In the genomic region with DNA sequence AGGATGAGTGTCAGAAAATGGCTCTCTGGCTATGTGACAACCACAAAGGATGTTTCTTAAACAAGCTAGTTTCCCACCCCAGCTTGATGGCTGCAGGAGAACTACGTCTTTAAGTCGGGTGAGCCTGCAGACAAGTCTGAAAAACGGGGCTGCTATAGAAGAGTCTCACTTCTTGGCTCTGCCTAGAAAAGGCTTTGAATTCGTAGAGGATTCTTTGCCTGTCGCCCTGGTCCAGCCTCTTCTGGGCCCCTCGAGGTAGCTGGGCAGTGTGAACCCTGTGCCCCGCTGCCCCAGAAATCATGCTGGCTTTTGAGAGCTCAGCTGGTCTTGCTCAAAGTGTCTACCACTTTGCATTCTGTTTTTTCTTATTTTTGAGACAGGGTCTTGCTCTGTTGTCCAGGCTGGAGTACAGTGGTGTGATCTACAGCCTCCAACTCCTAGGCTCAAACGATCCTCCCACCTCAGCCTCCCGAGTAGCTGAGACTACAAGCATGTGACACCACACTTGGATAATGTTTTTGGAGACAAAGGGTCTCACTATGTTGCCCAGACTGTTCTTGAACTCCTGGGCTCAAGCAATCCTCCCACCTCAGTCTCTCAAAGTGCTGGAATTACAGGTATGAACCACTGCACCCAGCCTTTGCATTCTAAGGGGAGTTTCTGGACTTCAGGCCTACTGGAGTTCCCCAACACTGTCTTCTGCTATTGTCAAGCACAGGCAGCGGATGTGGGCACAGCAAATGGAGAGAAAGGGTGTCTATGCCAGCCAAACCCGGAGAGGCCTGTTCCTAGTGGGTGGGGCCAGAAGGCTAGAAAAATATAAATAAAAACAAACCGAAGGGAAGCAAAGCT, we compare ENCODE assay signal across 24 cellular contexts. TPM values are rescaled to one million over a fixed set of nuclear protein-coding genes. Genes with fewer than 3 reads are reported as not detected.
A peak's percentile ranks its signal among the peaks of the same experiment; 100 is the strongest.
DNase-seq lines count a peak whose midpoint lies in the region; ATAC-seq, FAIRE-seq and TF ChIP-seq lines count a peak whose summit lies in the region.
"Had no signal": no experiment of that assay in that cellular context is flagged by ENCODE, and none has a peak within 500 bp of the region (broad histone marks: within the 10 kb centered on the region; RNA-seq: fewer than 3 reads in every experiment).

No MANE protein-coding gene starts in this region.

- DNase-seq in cardiac septum (ENCODE audit: low spot score) (peak; percentile 57), left ventricle myocardium inferior (no peak), H1 (ENCODE audit: low read depth in 1 of 2, low spot score in 2 of 2) (no peak), vagina (ENCODE audit: extremely low spot score in 2 of 2) (no peak), SIG-M5 (lab: John Stamatoyannopoulos, UW) (no peak)
- DNase-seq in stimulated activated naive CD8-positive, alpha-beta T cell treated with anti-CD3 and anti-CD28 coated beads, Interleukin-15, amount 100 ng/mL, for 72 hours: no peak
- DNase-seq: activated CD4-positive, alpha-beta memory T cell treated with anti-CD3 and anti-CD28 coated beads, Interleukin-2, amount 10 ng/mL, durations not matched to agents 7 days and 5 days; activated CD4-positive, CD25-positive, alpha-beta regulatory T cell; activated naive CD8-positive, alpha-beta T cell treated with anti-CD3 and anti-CD28 coated beads for 36 hours; cerebellar nuclear complex; GF-D8; NCI-H2107; NCI-H446 treated with DMSO at 0.1 percent for 48 hours; PC-9; SHP77 treated with DMSO at 0.1 percent for 48 hours; SW 1271 had no signal

- no peaks in the 10 kb centered on the region for H3K23me2 ChIP-seq in H1 (ENCODE audit: low read depth, low read length)

- H3K27ac Mint-ChIP-seq in stimulated activated naive CD8-positive, alpha-beta T cell treated with anti-CD3 and anti-CD28 coated beads, Interleukin-15, amount 100 ng/mL, for 72 hours: no peak overlapping the region
- H3K27ac Mint-ChIP-seq: activated CD4-positive, alpha-beta memory T cell treated with anti-CD3 and anti-CD28 coated beads, Interleukin-2, amount 10 ng/mL, durations not matched to agents 7 days and 5 days; activated naive CD8-positive, alpha-beta T cell treated with anti-CD3 and anti-CD28 coated beads for 36 hours; activated T-helper 2 cell treated with anti-CD3 and anti-CD28 coated beads, Interferon-gamma antibody, Interleukin-2, Interleukin-4, amounts not matched to agents 10 μg/mL and 5 μg/mL and 100 μg/mL, durations not matched to agents 14 hours and 24 hours and 36 hours; mesothelial cell of epicardium; nephron had no signal

- TF ChIP-seq CTCF in left ventricle myocardium inferior (IDR thresholded peaks at IDR 0.05; ENCODE audit: borderline replicate concordance) (no peak), H1 (IDR thresholded peaks at IDR 0.05; ENCODE audit: control extremely low read depth in 1 of 3, insufficient read depth in 1 of 3, low read depth in 1 of 3, low read length in 3 of 3) (no peak), neutrophil (IDR thresholded peaks at IDR 0.05) (no peak), vagina (IDR thresholded peaks at IDR 0.05) (no peak)

- no peak overlapping the region for H2BK5ac ChIP-seq in H1 (ENCODE audit: low read depth, low read length)

- H3K27ac ChIP-seq in left ventricle myocardium inferior (replicated peaks) (no peak overlapping the region), H1 (ENCODE audit: low read depth, low read length) (no peak overlapping the region), neutrophil (peak overlapping the region; percentile 91), vagina (peak overlapping the region; percentile 83)
- H3K27ac ChIP-seq: PC-9 had no signal

- no peak for TF ChIP-seq EP300 in H1 (IDR thresholded peaks at IDR 0.05; ENCODE audit: borderline replicate concordance in 1 of 2, low read depth in 2 of 2, low read length in 2 of 2)

- H2BK12ac ChIP-seq in H1 (ENCODE audit: low read depth, low read length): no peak overlapping the region

- H3K4me3 Mint-ChIP-seq in stimulated activated naive CD8-positive, alpha-beta T cell treated with anti-CD3 and anti-CD28 coated beads, Interleukin-15, amount 100 ng/mL, for 72 hours: no peak overlapping the region
- H3K4me3 Mint-ChIP-seq: activated CD4-positive, alpha-beta memory T cell treated with anti-CD3 and anti-CD28 coated beads, Interleukin-2, amount 10 ng/mL, durations not matched to agents 7 days and 5 days; activated naive CD8-positive, alpha-beta T cell treated with anti-CD3 and anti-CD28 coated beads for 36 hours; mesothelial cell of epicardium; nephron had no signal

- no peaks in the 10 kb centered on the region for H3K79me2 ChIP-seq in H1 (ENCODE audit: control insufficient read depth in 1 of 2, insufficient read depth in 2 of 2, low read length in 2 of 2)

- H2AK5ac ChIP-seq in H1 (ENCODE audit: low read depth, low read length): no peak overlapping the region; the same call in 1 of the 2 replicates

- H4K91ac ChIP-seq in H1 (replicated peaks; ENCODE audit: insufficient read length, low read length): no peak overlapping the region

- peaks cover 8% of the 10 kb centered on the region for H3K4me1 ChIP-seq in left ventricle myocardium inferior
- peaks cover 0 to 9% (median 2%) of the 10 kb centered on the region in 4 experiments; a peak in 4 of 7 replicates for H3K4me1 ChIP-seq in H1 (replicated peaks in 1 of 4; ENCODE audit: control insufficient read depth in 3 of 4, insufficient read depth in 4 of 4, low read length in 3 of 4)
- H3K4me1 ChIP-seq in neutrophil (ENCODE audit: control insufficient read depth in 1 of 2, insufficient read depth in 1 of 2, low read depth in 1 of 2, low read length in 1 of 2): peaks cover 99 to 100% of the 10 kb centered on the region in 2 experiments
- peaks cover 92% of the 10 kb centered on the region for H3K4me1 ChIP-seq in vagina

- no peak for TF ChIP-seq POLR2A in H1 (IDR thresholded peaks at IDR 0.05; ENCODE audit: control extremely low read depth in 1 of 2, low read depth in 2 of 2, low read length in 2 of 2)
- no peak for TF ChIP-seq POLR2A in vagina (IDR thresholded peaks at IDR 0.05)

- no peak overlapping the region for H3K4ac ChIP-seq in H1 (replicated peaks; ENCODE audit: insufficient read length, low read depth, low read length)

- H3K9me3 ChIP-seq in left ventricle myocardium inferior (replicated peaks): no peaks in the 10 kb centered on the region
- no peaks in the 10 kb centered on the region for H3K9me3 ChIP-seq in H1 (ENCODE audit: insufficient read depth in 2 of 2, low read depth in 1 of 2, low read length in 1 of 2)
- no peaks in the 10 kb centered on the region for H3K9me3 ChIP-seq in neutrophil
- no peaks in the 10 kb centered on the region for H3K9me3 ChIP-seq in vagina

- CTCF ChIA-PET in H1 (lab: Charles Lee; ENCODE audit: partially characterized antibody): interaction anchor here (0.8 to 1.7 kb wide), 6 partner anchors 10 to 104 kb away, joined by 3 to 5 read pairs (median 4); no protein-coding TSS in a partner anchor

- no peak overlapping the region for H3K23ac ChIP-seq in H1 (ENCODE audit: insufficient read length)

- H3K36me3 ChIP-seq in left ventricle myocardium inferior (no peaks in the 10 kb centered on the region), H1 (ENCODE audit: control insufficient read depth in 2 of 4, insufficient read depth in 4 of 4, low read length in 3 of 4) (no peaks in the 10 kb centered on the region), neutrophil (no peaks in the 10 kb centered on the region), vagina (no peaks in the 10 kb centered on the region)

- H2BK15ac ChIP-seq in H1 (ENCODE audit: low read length): peak overlapping the region; percentile 46; the same call in 1 of the 2 replicates

- no peak overlapping the region for H3K18ac ChIP-seq in H1 (ENCODE audit: extremely low read depth, low read length)

- H3K79me1 ChIP-seq in H1 (ENCODE audit: low read depth, low read length): no peaks in the 10 kb centered on the region

- FAIRE-seq in H1 (lab: Jason Lieb, UNC): no peak
- FAIRE-seq: A204.1 had no signal

- H3K4me3 ChIP-seq in left ventricle myocardium inferior (no peak overlapping the region), H1 (ENCODE audit: extremely low read depth in 1 of 4, insufficient read depth in 2 of 4, low read depth in 3 of 4, low read length in 4 of 4) (no peak overlapping the region), neutrophil (ENCODE audit: low read depth in 1 of 2, low read length in 1 of 2) (no peak overlapping the region), vagina (no peak overlapping the region)
- H3K4me3 ChIP-seq: PC-9 had no signal

- H3K4me1 Mint-ChIP-seq in stimulated activated naive CD8-positive, alpha-beta T cell treated with anti-CD3 and anti-CD28 coated beads, Interleukin-15, amount 100 ng/mL, for 72 hours: peaks cover 6% of the 10 kb centered on the region
- H3K4me1 Mint-ChIP-seq: activated naive CD8-positive, alpha-beta T cell treated with anti-CD3 and anti-CD28 coated beads for 36 hours had no signal

- H3K27me3 Mint-ChIP-seq in stimulated activated naive CD8-positive, alpha-beta T cell treated with anti-CD3 and anti-CD28 coated beads, Interleukin-15, amount 100 ng/mL, for 72 hours: peaks cover 87% of the 10 kb centered on the region

- H2BK20ac ChIP-seq in H1 (ENCODE audit: low read length): no peak overlapping the region

- no peak for ATAC-seq in stimulated activated naive CD8-positive, alpha-beta T cell treated with anti-CD3 and anti-CD28 coated beads, Interleukin-15, amount 100 ng/mL, for 72 hours
- no peak for ATAC-seq in GM18909 (IDR thresholded peaks at IDR 0.05; ENCODE audit: poor library complexity, unreplicated experiment)
- ATAC-seq: HCT116, left lobe of liver had no signal

- H2AFZ ChIP-seq in H1 (ENCODE audit: low read length): no peak overlapping the region
- H2AFZ ChIP-seq: PC-9 had no signal

- POLR2A ChIA-PET in H1 (lab: Charles Lee; ENCODE audit: partially characterized antibody): interaction anchor here (0.6 to 1.1 kb wide), 2 partner anchors 15 to 99 kb away, joined by 3 read pairs; no protein-coding TSS in a partner anchor

- TF ChIP-seq RAD21 in H1 (IDR thresholded peaks at IDR 0.05 in 1 of 2, conservative IDR thresholded peaks at IDR 0.05 in 1 of 2; ENCODE audit: low read depth in 2 of 2, low read length in 2 of 2): no peak

- H3K56ac ChIP-seq in H1 (replicated peaks; ENCODE audit: insufficient read length, low read depth, low read length): no peak overlapping the region

- H3K27me3 ChIP-seq in left ventricle myocardium inferior (ENCODE audit: low read depth) (peaks cover 96% of the 10 kb centered on the region), H1 (replicated peaks in 1 of 4; ENCODE audit: control insufficient read depth in 3 of 4, extremely low read depth in 1 of 4, insufficient read depth in 3 of 4, low read length in 3 of 4) (peaks cover 7 to 19% (median 15%) of the 10 kb centered on the region in 4 experiments), neutrophil (no peaks in the 10 kb centered on the region), vagina (no peaks in the 10 kb centered on the region)

- H3K14ac ChIP-seq in H1 (ENCODE audit: insufficient read length): no peak overlapping the region

- H3K9me3 Mint-ChIP-seq in stimulated activated naive CD8-positive, alpha-beta T cell treated with anti-CD3 and anti-CD28 coated beads, Interleukin-15, amount 100 ng/mL, for 72 hours: no peaks in the 10 kb centered on the region
- H3K9me3 Mint-ChIP-seq: activated CD4-positive, alpha-beta memory T cell treated with anti-CD3 and anti-CD28 coated beads, Interleukin-2, amount 10 ng/mL, durations not matched to agents 7 days and 5 days; activated naive CD8-positive, alpha-beta T cell treated with anti-CD3 and anti-CD28 coated beads for 36 hours; activated T-helper 2 cell treated with anti-CD3 and anti-CD28 coated beads, Interferon-gamma antibody, Interleukin-2, Interleukin-4, amounts not matched to agents 10 μg/mL and 5 μg/mL and 100 μg/mL, durations not matched to agents 14 hours and 24 hours and 36 hours; mesothelial cell of epicardium; nephron had no signal

- intact Hi-C loops in cardiac septum (cut with DNase I): no loop called here
- intact Hi-C loops in left ventricle myocardium inferior (cut with micrococcal nuclease): no loop called here
- intact Hi-C loops in vagina (cut with DNase I): no loop called here

- no peak overlapping the region for H3K9ac ChIP-seq in H1 (replicated peaks in 1 of 4; ENCODE audit: extremely low read depth in 1 of 4, low read depth in 3 of 4, low read length in 3 of 4)

- no peak overlapping the region for H3K4me2 ChIP-seq in H1 (ENCODE audit: insufficient read depth in 1 of 2, low read depth in 2 of 2, low read length in 2 of 2)
- H3K4me2 ChIP-seq: PC-9 had no signal

- no peak overlapping the region for H4K5ac ChIP-seq in H1 (ENCODE audit: insufficient read length, low read depth, low read length)

- no peak overlapping the region for H4K8ac ChIP-seq in H1 (ENCODE audit: extremely low read depth, insufficient read depth, low read length)

- H2BK120ac ChIP-seq in H1 (replicated peaks; ENCODE audit: low read depth, low read length): no peak overlapping the region

- peaks cover 2% of the 10 kb centered on the region in 2 experiments for H4K20me1 ChIP-seq in H1 (replicated peaks in 1 of 2; ENCODE audit: control insufficient read depth in 1 of 2, insufficient read depth in 2 of 2, low read length in 2 of 2)

- WGBS in H1 (ENCODE audit: extremely low coverage in 1 of 2, insufficient coverage in 1 of 2, insufficient read length in 1 of 2, insufficient replicate concordance in 2 of 2, low coverage in 1 of 2, low lambda C conversion rate in 2 of 2, missing lambda C conversion rate in 1 of 2), 2 experiments: 87% methylated on average over 12 of the region's 12 CpGs; no CpG with 5 or more reads in 1 of the 2 experiments

RNA-seq across cellular contexts. Expression of a gene that starts 6.5 kb away (rescaled TPM):
- 2.3 TPM for total RNA-seq in cardiac septum
- 1.7 TPM for total RNA-seq in left ventricle myocardium inferior
- 2.7 and 3.0 TPM in 2 replicates for total RNA-seq in H1 (2021; fragmentation: NEBNext Ultra II Directional; extraction: Animal tissue kit (Norgen Biotek cat#: 25700))
- 2.0 and 2.4 TPM in 2 replicates for polyA plus RNA-seq in H1 (2011; rRNA removed)
- 2.1 TPM for polyA plus RNA-seq in H1 (2011; cell fraction: cytosol; rRNA removed)
- 1.4 TPM for polyA plus RNA-seq in H1 (2011; cell fraction: nucleus; rRNA removed)
- polyA plus RNA-seq in H1 (2012, experiment 1 of 2): 1.1 to 1.9 TPM (median 1.5 TPM) in 4 replicates
- 1.4 TPM for polyA plus RNA-seq in H1 (2012, experiment 2 of 2)
- polyA plus RNA-seq in H1 (2013, experiment 1 of 2): 1.5 TPM
- polyA plus RNA-seq in H1 (2013, experiment 2 of 2): 1.3 TPM
- 1.4 and 1.6 TPM in 2 replicates for polyA minus RNA-seq in H1 (2011; rRNA and poly(A)+ RNA removed)
- 2.1 TPM for polyA minus RNA-seq in H1 (2011; cell fraction: cytosol; rRNA and poly(A)+ RNA removed)
- 6.4 TPM for polyA minus RNA-seq in H1 (2011; cell fraction: nucleus; rRNA and poly(A)+ RNA removed)
- total RNA-seq in vagina: 38.3 TPM

Comparison
In these comparisons a context has a peak if more than half of its experiments do, and no peak if none do; other contexts are left out.
1. H3K27ac ChIP-seq: peak in neutrophil (single experiment) and vagina (single experiment); none in left ventricle myocardium inferior (single experiment) and H1 (single experiment).